In genomic region chr22:31496007-31496734, GRCh38 we compare ENCODE assay signal across 8 cellular contexts. TPM values are rescaled to one million over a fixed set of nuclear protein-coding genes. Genes with fewer than 3 reads are reported as not detected.
DNase-seq lines count a peak whose midpoint lies in the region; ATAC-seq, FAIRE-seq and TF ChIP-seq lines count a peak whose summit lies in the region.

Gene SFI1, plus strand, starts transcription at chr22:31496536. Its CDS starts 11,749 bp downstream, at chr22:31508285.

- TF ChIP-seq CTCF in Caco-2 (IDR thresholded peaks at IDR 0.05; ENCODE audit: insufficient read depth in 1 of 2, low read depth in 1 of 2, low read length in 1 of 2, severe bottlenecking in 1 of 2, unreplicated experiment in 1 of 2) (peak in 1 of 2 experiments; percentile 41), endodermal cell (conservative IDR thresholded peaks at IDR 0.05) (peak; percentile 63)

- POLR2A ChIA-PET in Caco-2 (lab: Charles Lee), result no interaction called here

- H3K27ac Mint-ChIP-seq in Caco-2 (ENCODE audit: unreplicated experiment) (peak within 1 kb of the TSS; percentile 63), endodermal cell (peak within 1 kb of the TSS; percentile 76)

- H3K36me3 Mint-ChIP-seq in Caco-2 (ENCODE audit: insufficient read depth, unreplicated experiment) (no peaks in the 10 kb centered on the region), endodermal cell (ENCODE audit: low read depth) (peaks cover 10% of the 10 kb centered on the region)

- H3K9me3 ChIP-seq in Caco-2 (no peaks in the 10 kb centered on the region), NT2/D1 (ENCODE audit: insufficient read depth, low read length) (peaks cover 7% of the 10 kb centered on the region), endodermal cell (ENCODE audit: control insufficient read depth, low read length) (peaks cover 12% of the 10 kb centered on the region), mesodermal cell (ENCODE audit: control insufficient read depth, low read length) (peaks cover 9% of the 10 kb centered on the region)

- no peak within 1 kb of the TSS for H3K27ac ChIP-seq in endodermal cell (ENCODE audit: low read depth, low read length)
- H3K27ac ChIP-seq in mesodermal cell (ENCODE audit: low read depth, low read length, severe bottlenecking), result peak within 1 kb of the TSS; percentile 43

- CTCF ChIA-PET in Caco-2 (lab: Charles Lee), result no interaction called here

- H3K36me3 ChIP-seq in Caco-2 (ENCODE audit: control insufficient read depth, insufficient read depth, low read length), result no peaks in the 10 kb centered on the region
- peaks cover 4% of the 10 kb centered on the region for H3K36me3 ChIP-seq in NT2/D1 (ENCODE audit: insufficient read depth, insufficient read length, low read length)
- no peaks in the 10 kb centered on the region for H3K36me3 ChIP-seq in endodermal cell (ENCODE audit: control insufficient read depth, insufficient read depth, low read length)
- H3K36me3 ChIP-seq in mesodermal cell (ENCODE audit: control insufficient read depth, insufficient read depth, low read length), result peaks cover 18% of the 10 kb centered on the region

- no peaks in the 10 kb centered on the region for H3K4me1 Mint-ChIP-seq in Caco-2 (ENCODE audit: low read depth, unreplicated experiment)
- peaks cover 6% of the 10 kb centered on the region for H3K4me1 Mint-ChIP-seq in endodermal cell

- no peaks in the 10 kb centered on the region; the same call in 1 of the 2 replicates for H3K4me1 ChIP-seq in Caco-2
- no peaks in the 10 kb centered on the region for H3K4me1 ChIP-seq in NT2/D1 (ENCODE audit: insufficient read depth, insufficient read length)
- no peaks in the 10 kb centered on the region for H3K4me1 ChIP-seq in endodermal cell (ENCODE audit: control insufficient read depth, insufficient read depth, low read length)
- peaks cover 3% of the 10 kb centered on the region for H3K4me1 ChIP-seq in mesodermal cell (ENCODE audit: control insufficient read depth, insufficient read depth, low read length, poor library complexity, severe bottlenecking)

- peak; percentile 38 for FAIRE-seq in HTR-8/SVneo (lab: Jason Lieb, UNC)

- peak; percentile 54 for ATAC-seq in GM21367 (IDR thresholded peaks at IDR 0.05; ENCODE audit: unreplicated experiment)

- WGBS in endodermal cell (ENCODE audit: insufficient coverage in 1 of 2, insufficient read length in 1 of 2), 2 experiments, result 1 to 2% methylated on average over 12 to 70 of the region's 70 CpGs
- 0% methylated on average over 62 of the region's 70 CpGs for WGBS in mesodermal cell (ENCODE audit: insufficient coverage in 2 of 2), 2 experiments

- H3K27me3 ChIP-seq in Caco-2 (replicated peaks; ENCODE audit: control insufficient read depth, insufficient read depth, low read length), result no peaks in the 10 kb centered on the region
- peaks cover 13% of the 10 kb centered on the region for H3K27me3 ChIP-seq in NT2/D1 (ENCODE audit: insufficient read depth, insufficient read length)
- H3K27me3 ChIP-seq in endodermal cell (ENCODE audit: control insufficient read depth, insufficient read depth, low read length, poor library complexity, severe bottlenecking), result peaks cover 31% of the 10 kb centered on the region

- no TSS peak for BruUV-seq in Caco-2 (replicated peaks; lab: Mats Ljungman, UMichigan)

- intact Hi-C loops in Caco-2 (cut with micrococcal nuclease; ENCODE audit: unreplicated experiment), result no loop called here

- H3K4me3 Mint-ChIP-seq in Caco-2 (ENCODE audit: unreplicated experiment), result peak within 1 kb of the TSS; percentile 88
- peak within 1 kb of the TSS; percentile 74 for H3K4me3 Mint-ChIP-seq in endodermal cell

- H3K9me3 Mint-ChIP-seq in Caco-2 (ENCODE audit: unreplicated experiment) (no peaks in the 10 kb centered on the region), endodermal cell (peaks cover 6% of the 10 kb centered on the region)

- peak; percentile 90 to 93 for DNase-seq in Caco-2
- DNase-seq in HTR-8/SVneo (ENCODE audit: insufficient read length, low spot score), result peak; percentile 82
- DNase-seq in NT2/D1 (ENCODE audit: low read depth, low spot score), result peak; percentile 54
- peak; percentile 85 for DNase-seq in activated CD8-positive, alpha-beta memory T cell treated with anti-CD3 and anti-CD28 coated beads, Interleukin-2, amount 50 U/mL, for 1 hour (ENCODE audit: extremely low read depth)
- peak; percentile 95 for DNase-seq in endodermal cell
- DNase-seq in stimulated activated CD8-positive, alpha-beta memory T cell treated with anti-CD3 and anti-CD28 coated beads, Interleukin-15, amount 100 ng/mL, for 4 hours (ENCODE audit: low read depth in 2 of 2), result peak; percentile 89 to 93

- H3K9ac ChIP-seq in NT2/D1 (ENCODE audit: insufficient read length, low read depth), result peak within 1 kb of the TSS; percentile 83
- peak within 1 kb of the TSS; percentile 13 for H3K9ac ChIP-seq in endodermal cell (ENCODE audit: extremely low read depth, low read length, poor library complexity, severe bottlenecking)

- no peaks in the 10 kb centered on the region for H3K27me3 Mint-ChIP-seq in Caco-2 (ENCODE audit: insufficient read depth, unreplicated experiment)
- H3K27me3 Mint-ChIP-seq in endodermal cell (ENCODE audit: insufficient read depth), result peaks cover 47% of the 10 kb centered on the region

- H3K4me3 ChIP-seq in Caco-2 (ENCODE audit: low read depth, low read length), result peak within 1 kb of the TSS; percentile 74
- H3K4me3 ChIP-seq in NT2/D1 (ENCODE audit: insufficient read length, low read depth), result peak within 1 kb of the TSS; percentile 76
- peak within 1 kb of the TSS; percentile 85 for H3K4me3 ChIP-seq in endodermal cell (ENCODE audit: low read length)
- H3K4me3 ChIP-seq in mesodermal cell (ENCODE audit: extremely low read depth, insufficient read depth, low read length, poor library complexity, severe bottlenecking), result peak within 1 kb of the TSS; percentile 75

RNA-seq across cellular contexts. Expression of gene SFI1, which starts in this region (rescaled TPM):
- total RNA-seq in Caco-2 (2022) (55.2 and 62.6 TPM in 2 replicates), endodermal cell (10 to 100 TPM; 42.0 to 52.6 TPM)
- polyA plus RNA-seq in endodermal cell (2013, experiment 1 of 2), result 38.4 TPM
- 32.9 TPM for polyA plus RNA-seq in endodermal cell (2013, experiment 2 of 2)
- 23.1 TPM for polyA plus RNA-seq in mesodermal cell (2013, experiment 1 of 2)
- polyA plus RNA-seq in mesodermal cell (2013, experiment 2 of 2), result 20.4 TPM
